Comparison of ENCODE assay signal across 8 cellular contexts in the genomic region with DNA sequence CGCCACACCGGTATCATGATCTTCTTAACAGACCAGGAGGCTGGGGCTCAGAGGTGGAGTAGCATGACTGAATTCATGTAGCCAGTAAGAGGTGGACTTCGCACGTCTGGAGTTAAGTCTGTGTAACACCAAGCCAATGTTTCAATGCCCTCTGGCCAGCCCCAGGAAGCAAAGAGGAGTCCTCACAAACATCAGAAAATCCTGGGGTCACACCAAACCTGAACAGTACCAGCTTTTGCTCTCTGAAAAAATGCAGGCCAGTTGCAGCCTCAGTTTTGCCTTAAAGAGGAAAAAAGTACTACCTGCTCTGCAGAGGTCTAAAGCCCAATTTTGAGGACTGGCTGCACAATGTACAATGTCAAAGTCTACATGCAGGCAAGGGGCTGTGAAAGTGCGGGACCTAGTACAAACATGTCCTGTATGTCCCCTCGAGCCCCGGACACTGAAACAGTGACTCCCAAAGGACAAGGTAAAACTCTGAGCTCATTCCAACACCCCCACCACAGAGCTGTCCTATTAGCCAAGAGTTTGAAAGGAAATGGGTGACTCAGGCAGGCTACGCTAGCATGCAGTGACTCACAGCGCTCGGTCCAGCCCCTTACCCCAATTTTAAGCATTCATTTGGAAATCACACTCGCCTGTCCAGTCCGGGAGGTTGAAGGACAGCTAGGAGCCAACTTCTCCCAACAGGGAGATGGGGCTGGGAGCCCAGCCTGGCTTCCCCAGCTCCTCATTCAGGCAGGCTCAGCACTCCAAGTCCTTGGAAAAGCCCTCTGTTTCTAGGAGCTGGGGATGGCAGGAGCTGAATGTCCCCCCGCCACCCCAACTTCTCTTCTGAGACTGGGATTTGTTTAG. TPM values are rescaled to one million over a fixed set of nuclear protein-coding genes. Genes with fewer than 3 reads are reported as not detected.
DNase-seq lines count a peak whose midpoint lies in the region.

No MANE protein-coding gene starts in this region.

- H3K9ac ChIP-seq in subcutaneous abdominal adipose tissue (ENCODE audit: low read length in 5 of 5) = peak overlapping the region; percentile 42 to 73 (median 65)

- H3K36me3 ChIP-seq in subcutaneous abdominal adipose tissue (ENCODE audit: control insufficient read depth in 5 of 5, insufficient read depth in 5 of 5, low read length in 5 of 5) = peaks cover 0 to 10% (median 4%) of the 10 kb centered on the region in 5 donors

- H3K27me3 ChIP-seq in subcutaneous abdominal adipose tissue (ENCODE audit: control insufficient read depth in 5 of 5, insufficient read depth in 4 of 5, low read length in 5 of 5) = no peaks in the 10 kb centered on the region

- H3K27ac ChIP-seq in subcutaneous abdominal adipose tissue (ENCODE audit: low read depth, low read length) = peak overlapping the region; percentile 92

- peak overlapping the region in 3 of 5 donors; percentile 8 to 39 (median 26) for H3K4me3 ChIP-seq in subcutaneous abdominal adipose tissue (ENCODE audit: low read depth in 1 of 5, low read length in 5 of 5)

- DNase-seq in AG08396 (ENCODE audit: low spot score) (peak; percentile 81), HT-29 (ENCODE audit: low spot score) (peak; percentile 89), amniotic epithelial cell (ENCODE audit: low read depth) (peak; percentile 88), islet precursor cell (peak; percentile 97), NCI-H1092 (lab: John Stamatoyannopoulos, UW) (no peak), NCI-H146 (lab: John Stamatoyannopoulos, UW) (no peak), NCI-H524 treated with DMSO at 0.1 percent for 48 hours (lab: John Stamatoyannopoulos, UW) (no peak)

- H3K9me3 ChIP-seq in subcutaneous abdominal adipose tissue (ENCODE audit: control insufficient read depth in 5 of 5, low read length in 5 of 5) = no peaks in the 10 kb centered on the region

- peaks cover 20 to 83% (median 73%) of the 10 kb centered on the region in 5 donors for H3K4me1 ChIP-seq in subcutaneous abdominal adipose tissue (ENCODE audit: control insufficient read depth in 5 of 5, insufficient read depth in 5 of 5, low read length in 5 of 5)

RNA-seq across cellular contexts. Expression of gene SDC4, which starts 4.1 kb away (rescaled TPM):
- total RNA-seq in HT-29 (2014; rRNA removed; shearing (Covaris generic)) = 79.1 and 90.1 TPM in 2 replicates

RNA-seq across cellular contexts. Expression of gene SYS1, which starts 18.9 kb away (rescaled TPM):
- 73.6 and 74.7 TPM in 2 replicates for total RNA-seq in HT-29 (2014; rRNA removed; shearing (Covaris generic))

RNA-seq across cellular contexts. Expression of gene TP53TG5, which starts 34.0 kb away (rescaled TPM):
- 0.23 and 1.6 TPM in 2 replicates for total RNA-seq in HT-29 (2014; rRNA removed; shearing (Covaris generic))

RNA-seq across cellular contexts. Expression of gene MATN4, which starts 36.0 kb away (rescaled TPM):
- 0.13 and 0.46 TPM in 2 replicates for total RNA-seq in HT-29 (2014; rRNA removed; shearing (Covaris generic))

RNA-seq across cellular contexts. Expression of gene RBPJL, which starts 37.5 kb away (rescaled TPM):
- total RNA-seq in HT-29 (2014; rRNA removed; shearing (Covaris generic)) = not detected in 2 replicates

Comparison
In these comparisons a context has a peak if more than half of its experiments do, and no peak if none do; other contexts are left out.
1. DNase-seq: peak in AG08396 (single experiment), HT-29 (single experiment), amniotic epithelial cell (single experiment) and islet precursor cell (single experiment); none in NCI-H1092 (single experiment), NCI-H146 (single experiment) and NCI-H524 treated with DMSO at 0.1 percent for 48 hours (single experiment).